ENCODE assay signal across 14 cellular contexts in the genomic region with DNA sequence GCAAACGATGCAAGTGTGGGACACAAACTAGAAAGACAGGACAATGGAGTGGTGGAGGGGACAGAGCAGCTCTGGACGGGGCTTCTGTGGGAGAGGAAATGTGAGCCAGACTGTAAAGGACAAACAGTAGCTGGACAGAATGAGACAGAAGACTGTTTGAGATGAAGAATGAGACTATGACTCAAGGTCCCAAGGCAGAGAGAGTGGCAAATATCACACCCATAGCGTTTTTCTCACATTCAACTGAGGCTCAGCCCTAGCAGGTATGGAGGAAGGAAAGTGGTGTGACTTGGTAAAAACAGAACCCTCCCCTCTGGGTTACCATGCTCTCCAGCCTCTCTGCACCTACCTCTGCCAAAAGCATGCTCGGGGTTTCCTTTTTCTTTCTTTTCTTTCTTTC.
A peak's percentile ranks its signal among the peaks of the same experiment; 100 is the strongest.
DNase-seq lines count a peak whose midpoint lies in the region; ATAC-seq and TF ChIP-seq lines count a peak whose summit lies in the region.
"Had no signal": no experiment of that assay in that cellular context is flagged by ENCODE, and none has a peak within 500 bp of the region (broad histone marks: within the 10 kb centered on the region; RNA-seq: fewer than 3 reads in every experiment).

No MANE protein-coding gene starts in this region.

- 46 to 51% methylated on average over 4 of the region's 4 CpGs for WGBS in transverse colon (ENCODE audit: low coverage in 1 of 2), 2 donors

- no peak for TF ChIP-seq EP300 in transverse colon (IDR thresholded peaks at IDR 0.05; ENCODE audit: low read depth)

- H3K4me2 ChIP-seq in osteoblast (ENCODE audit: insufficient read depth, low read length) = no peak overlapping the region
- H3K4me2 ChIP-seq: BLaER1 had no signal

- in situ Hi-C loops in transverse colon (cut with MboI; ENCODE audit: low pct_ligation_motif_present in 1 of 4, low pct_unique_long_range_greater_than_20kb in 1 of 4, low sequenced_read_pairs in 3 of 4) = no loop called here

- ATAC-seq in GM18907 (IDR thresholded peaks at IDR 0.05; ENCODE audit: unreplicated experiment) = no peak

- intact Hi-C loops in left ventricle myocardium inferior (cut with micrococcal nuclease) = no loop called here
- intact Hi-C loops in transverse colon (cut with DNase I; ENCODE audit: low total_unique reads) = no loop called here

- peaks cover 82% of the 10 kb centered on the region for H3K4me1 ChIP-seq in left ventricle myocardium inferior
- H3K4me1 ChIP-seq in osteoblast (ENCODE audit: insufficient read depth, low read length) = peaks cover 8% of the 10 kb centered on the region
- peaks cover 15 to 57% (median 45%) of the 10 kb centered on the region in 4 donors for H3K4me1 ChIP-seq in transverse colon
- H3K4me1 ChIP-seq: BLaER1 had no signal

- no peak overlapping the region for H2AFZ ChIP-seq in osteoblast (ENCODE audit: low read length)

- H4K20me1 ChIP-seq in osteoblast (ENCODE audit: insufficient read depth, low read length) = peaks cover 33% of the 10 kb centered on the region
- H4K20me1 ChIP-seq: BLaER1 had no signal

- H3K9me3 ChIP-seq in left ventricle myocardium inferior (replicated peaks) = no peaks in the 10 kb centered on the region
- no peaks in the 10 kb centered on the region for H3K9me3 ChIP-seq in osteoblast (ENCODE audit: low read depth, low read length)
- no peaks in the 10 kb centered on the region for H3K9me3 ChIP-seq in transverse colon
- H3K9me3 ChIP-seq: BLaER1, ovary had no signal

- DNase-seq in NCI-H2196 treated with DMSO at 0.1 percent for 48 hours (lab: John Stamatoyannopoulos, UW; ENCODE audit: unreplicated experiment) (peak; percentile 2), NCI-H2196 (lab: John Stamatoyannopoulos, UW; ENCODE audit: unreplicated experiment) (no peak), left ventricle myocardium inferior (no peak), osteoblast (ENCODE audit: insufficient read length, low spot score, missing footprints) (peak; percentile 74), transverse colon (no peak), NCI-H2227 (lab: John Stamatoyannopoulos, UW; ENCODE audit: unreplicated experiment) (no peak), DMS153 treated with DMSO at 0.1 percent for 48 hours (lab: John Stamatoyannopoulos, UW; ENCODE audit: unreplicated experiment) (no peak)
- DNase-seq: activated CD8-positive, alpha-beta memory T cell treated with anti-CD3 and anti-CD28 coated beads, Interleukin-2, amount 50 U/mL, for 4 hours; effector memory CD4-positive, alpha-beta T cell; NCI-H1436 treated with DMSO at 0.1 percent for 48 hours had no signal

- no peak for TF ChIP-seq POLR2A in transverse colon (IDR thresholded peaks at IDR 0.05)

- H3K27ac ChIP-seq in left ventricle myocardium inferior (replicated peaks) = peak overlapping the region; percentile 87
- H3K27ac ChIP-seq in osteoblast (ENCODE audit: low read depth, low read length) = no peak overlapping the region
- peak overlapping the region; percentile 68 to 83 (median 80) for H3K27ac ChIP-seq in transverse colon
- H3K27ac ChIP-seq: 22Rv1, BLaER1 had no signal

- H3K4me3 ChIP-seq in left ventricle myocardium inferior (no peak overlapping the region), osteoblast (ENCODE audit: insufficient read depth, low read length) (no peak overlapping the region), transverse colon (no peak overlapping the region)
- H3K4me3 ChIP-seq: BLaER1, ovary had no signal

- H3K79me2 ChIP-seq in osteoblast (ENCODE audit: insufficient read depth, low read length) = no peaks in the 10 kb centered on the region

- H3K27me3 ChIP-seq in left ventricle myocardium inferior (ENCODE audit: low read depth) = no peaks in the 10 kb centered on the region
- no peaks in the 10 kb centered on the region for H3K27me3 ChIP-seq in osteoblast (ENCODE audit: insufficient read depth, low read length)
- H3K27me3 ChIP-seq in transverse colon = no peaks in the 10 kb centered on the region
- H3K27me3 ChIP-seq: BLaER1, ovary had no signal

- H3K36me3 ChIP-seq in left ventricle myocardium inferior (no peaks in the 10 kb centered on the region), osteoblast (ENCODE audit: insufficient read depth, low read length) (no peaks in the 10 kb centered on the region), transverse colon (no peaks in the 10 kb centered on the region)
- H3K36me3 ChIP-seq: BLaER1, ovary had no signal

- TF ChIP-seq CTCF in left ventricle myocardium inferior (IDR thresholded peaks at IDR 0.05; ENCODE audit: borderline replicate concordance) (no peak), osteoblast (IDR thresholded peaks at IDR 0.05; ENCODE audit: extremely low read depth, low read depth, low read length) (no peak), transverse colon (IDR thresholded peaks at IDR 0.05) (no peak)

Comparison
In these comparisons a context has a peak if more than half of its experiments do, and no peak if none do; other contexts are left out.
1. DNase-seq: peak in NCI-H2196 treated with DMSO at 0.1 percent for 48 hours (single experiment) and osteoblast (single experiment); none in NCI-H2196 (single experiment), left ventricle myocardium inferior (single experiment), transverse colon (single experiment), NCI-H2227 (single experiment) and DMS153 treated with DMSO at 0.1 percent for 48 hours (single experiment).